Comparison of ENCODE assay signal across 30 cellular contexts in the genomic region with DNA sequence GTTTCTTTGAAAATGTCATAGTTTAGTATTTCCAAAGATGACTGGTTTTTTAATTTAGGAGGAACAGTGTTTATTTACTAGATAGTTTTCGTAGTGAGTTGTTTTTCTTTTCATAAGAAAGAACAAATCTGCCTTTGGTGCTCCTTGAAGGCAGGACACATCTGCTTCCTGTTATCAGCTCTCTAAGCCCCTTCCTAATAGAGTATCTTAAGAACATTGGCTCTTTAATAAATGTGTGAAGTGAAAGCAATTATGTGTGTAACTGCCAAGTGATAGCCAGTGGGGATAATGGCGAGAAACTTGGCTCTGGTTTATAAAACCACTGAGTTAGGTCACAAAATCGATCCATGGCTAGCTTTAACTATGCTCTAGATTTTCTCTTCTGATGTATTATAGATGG. TPM values are rescaled to one million over a fixed set of nuclear protein-coding genes. Genes with fewer than 3 reads are reported as not detected.
"Had no signal": no experiment of that assay in that cellular context is flagged by ENCODE, and none has a peak within 500 bp of the region (broad histone marks: within the 10 kb centered on the region; RNA-seq: fewer than 3 reads in every experiment).

No MANE protein-coding gene starts in this region.

- H3K4me3 ChIP-seq: adrenal gland, body of pancreas, breast epithelium, MG63, Peyer's patch, SJSA1 had no signal

- DNase-seq: activated CD4-positive, alpha-beta memory T cell treated with anti-CD3 and anti-CD28 coated beads for 36 hours; activated CD4-positive, alpha-beta T cell treated with anti-CD3 and anti-CD28 coated beads, Interleukin-2, amount 10 ng/mL, durations not matched to agents 7 days and 5 days; activated CD8-positive, alpha-beta memory T cell treated with anti-CD3 and anti-CD28 coated beads, Interleukin-2, amount 50 U/mL, for 4 hours; activated gamma-delta T cell treated with Interleukin-2 at 50 U/mL for 16 hours; activated naive CD4-positive, alpha-beta T cell treated with anti-CD3 and anti-CD28 coated beads for 36 hours; activated T-cell treated with anti-CD3 and anti-CD28 coated beads for 4 hours; activated T-cell treated with anti-CD3 and anti-CD28 coated beads, Interleukin-2, amount 50 U/mL, for 4 hours; adrenal gland; body of pancreas; Kasumi-1; KG1; MG63; NCI-H1092; NCI-H1436 treated with DMSO at 0.1 percent for 48 hours; NCI-H1694 treated with DMSO at 0.1 percent for 48 hours; NCI-H2029; NCI-H2171 treated with DMSO at 0.1 percent for 48 hours; NCI-H2227 treated with DMSO at 0.1 percent for 48 hours; NCI-H446 treated with DMSO at 0.1 percent for 48 hours; NCI-H69; NCI-H82; NK-92 treated with Interleukin-12 subunit alpha and Interleukin-12 subunit beta, amount 100 ng/mL, for 24 hours; PC-3; Peyer's patch; RPMI8226; SHP77 treated with DMSO at 0.1 percent for 48 hours; SK-N-SH had no signal

- H3K36me3 ChIP-seq: adrenal gland, breast epithelium, MG63, Peyer's patch, SJSA1 had no signal

- H3K4me1 ChIP-seq: adrenal gland, body of pancreas, breast epithelium, Peyer's patch, SJSA1 had no signal

- H3K27ac ChIP-seq: adrenal gland, body of pancreas, breast epithelium, Peyer's patch, SJSA1 had no signal

- H3K27me3 ChIP-seq: adrenal gland, body of pancreas, breast epithelium, MG63, Peyer's patch, SJSA1 had no signal

- ATAC-seq: activated naive CD4-positive, alpha-beta T cell treated with anti-CD3 and anti-CD28 coated beads, Interleukin-2, amount 50 U/mL, for 72 hours; activated T-cell treated with anti-CD3 and anti-CD28 coated beads, Interleukin-2, amount 50 U/mL, for 4 hours; body of pancreas; PC-3 had no signal

RNA-seq across cellular contexts. Expression of a gene that starts 54.0 kb away (rescaled TPM):
- total RNA-seq: activated T-cell treated with anti-CD3 and anti-CD28 coated beads, Interleukin-2, amount 50 U/mL, for 4 hours; body of pancreas; breast epithelium; Peyer's patch; SJSA1 had no signal
